23 cellular contexts compared by ENCODE assay signal in the genomic region with DNA sequence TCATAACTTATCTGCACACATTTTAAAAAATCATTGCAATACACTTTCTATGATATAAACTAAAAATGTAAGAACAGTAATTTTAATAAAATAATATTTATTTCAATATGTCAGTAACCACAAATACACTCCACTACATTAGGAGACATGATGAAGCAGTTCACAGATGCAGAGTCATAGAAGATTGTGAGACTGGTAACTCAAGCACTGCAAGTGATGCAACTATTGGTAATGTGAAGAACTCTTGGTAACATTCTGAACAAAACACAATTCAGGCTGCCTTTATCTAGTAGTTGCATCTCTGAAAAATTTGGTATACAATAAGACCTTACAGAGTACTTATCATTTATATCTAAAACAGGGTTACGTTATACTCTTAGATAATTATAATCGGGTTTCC. TPM values are rescaled to one million over a fixed set of nuclear protein-coding genes. Genes with fewer than 3 reads are reported as not detected.
"Had no signal": no experiment of that assay in that cellular context is flagged by ENCODE, and none has a peak within 500 bp of the region (broad histone marks: within the 10 kb centered on the region; RNA-seq: fewer than 3 reads in every experiment).

No MANE protein-coding gene starts in this region.

- H3K4me3 ChIP-seq: MG63 had no signal

- H3K9me3 ChIP-seq: MG63, SK-N-SH had no signal

- ATAC-seq: Panc1, PC-3, T-cell had no signal

- H3K9me2 ChIP-seq: SK-N-SH had no signal

- H3K27me3 ChIP-seq: MG63 had no signal

- H3K27ac ChIP-seq: HL-60, RWPE1 had no signal

- H3K36me3 ChIP-seq: MG63 had no signal

- DNase-seq: Karpas-422, KG1, MG63, NCI-H1105, NCI-H1417, NCI-H1436 treated with DMSO at 0.1 percent for 48 hours, NCI-H1694, NCI-H187 treated with DMSO at 0.1 percent for 48 hours, NCI-H2029 treated with DMSO at 0.1 percent for 48 hours, NCI-H2171 treated with DMSO at 0.1 percent for 48 hours, NCI-H345, NCI-H446 treated with DMSO at 0.1 percent for 48 hours, NCI-H524, NCI-H526 treated with DMSO at 0.1 percent for 48 hours, NCI-H748 treated with DMSO at 0.1 percent for 48 hours, PC-3, SHP77, SK-N-SH, SW 1271, T-cell had no signal

- H3K4me2 ChIP-seq: SK-N-SH had no signal

- H3K9ac ChIP-seq: SK-N-SH had no signal

RNA-seq across cellular contexts. Expression of gene LRAT, which starts 52.6 kb away (rescaled TPM):
- total RNA-seq: T-cell had no signal
- polyA plus RNA-seq: SK-N-SH had no signal
